In genomic region chr2:96509114-96509846, GRCh38 we compare ENCODE assay signal across 1 cellular context.
TF ChIP-seq lines count a peak whose summit lies in the region.

No MANE protein-coding gene starts in this region.

TF ChIP-seq in GM23338, 12 proteins besides CTCF, POLR2A, EP300 and RAD21 (continued from another document):
- TF ChIP-seq ZNF462 (CRISPR knock-in tag; IDR thresholded peaks at IDR 0.05), result no peak
- TF ChIP-seq JUNB (IDR thresholded peaks at IDR 0.05; ENCODE audit: unreplicated experiment), result no peak
- no peak for TF ChIP-seq STAT1 (IDR thresholded peaks at IDR 0.05; ENCODE audit: unreplicated experiment)
- TF ChIP-seq POLR2AphosphoS5 (IDR thresholded peaks at IDR 0.05; ENCODE audit: low read depth), result no peak
- TF ChIP-seq CREB1 (CRISPR knock-in tag; IDR thresholded peaks at IDR 0.05; ENCODE audit: low read depth), result no peak
